In genomic region chr1:29181413-29182225, GRCh38 we compare ENCODE assay signal across 8 cellular contexts. TPM values are rescaled to one million over a fixed set of nuclear protein-coding genes. Genes with fewer than 3 reads are reported as not detected.
A peak's percentile ranks its signal among the peaks of the same experiment; 100 is the strongest.
DNase-seq lines count a peak whose midpoint lies in the region; ATAC-seq, FAIRE-seq and TF ChIP-seq lines count a peak whose summit lies in the region.

Gene SRSF4 (minus strand): TSS chr1:29181900. CDS start chr1:29181752, 148 bp downstream.

- H3K9me3 ChIP-seq in OCI-LY3 (ENCODE audit: insufficient read depth, low read length), result no peaks in the 10 kb centered on the region

- peak within 1 kb of the TSS; percentile 100 for H3K9ac ChIP-seq in OCI-LY3 (ENCODE audit: low read length)

- peak; percentile 96 for DNase-seq in DMS114 treated with DMSO at 0.1 percent for 48 hours (lab: John Stamatoyannopoulos, UW; ENCODE audit: unreplicated experiment)
- DNase-seq in HuH-7.5 (ENCODE audit: low spot score), result peak; percentile 93
- DNase-seq in activated CD8-positive, alpha-beta memory T cell treated with anti-CD3 and anti-CD28 coated beads, Interleukin-2, amount 50 U/mL, for 48 hours, result peak; percentile 98
- peak; percentile 98 to 99 for DNase-seq in mesothelial cell of epicardium (ENCODE audit: low spot score in 2 of 2, unreplicated experiment in 2 of 2)
- peak; percentile 99 for DNase-seq in stimulated activated CD8-positive, alpha-beta memory T cell treated with anti-CD3 and anti-CD28 coated beads, Interleukin-15, amount 100 ng/mL, for 48 hours (ENCODE audit: low read depth in 2 of 2)

- H3K4me1 ChIP-seq in OCI-LY3 (ENCODE audit: low read length), result peaks cover 14% of the 10 kb centered on the region

- peaks cover 37% of the 10 kb centered on the region for H4K20me1 ChIP-seq in OCI-LY3 (ENCODE audit: insufficient read depth, low read length)

- peak within 1 kb of the TSS; percentile 87 for H3K27ac ChIP-seq in OCI-LY3 (ENCODE audit: low read length)

- H3K4me3 Mint-ChIP-seq in mesothelial cell of epicardium, result peak within 1 kb of the TSS; percentile 97

- H3K27me3 Mint-ChIP-seq in mesothelial cell of epicardium (ENCODE audit: low read depth), result no peaks in the 10 kb centered on the region

- peak within 1 kb of the TSS; percentile 81 for H2AFZ ChIP-seq in OCI-LY3 (ENCODE audit: low read depth, low read length)

- H3K9me3 Mint-ChIP-seq in mesothelial cell of epicardium, result no peaks in the 10 kb centered on the region

- H3K27ac Mint-ChIP-seq in mesothelial cell of epicardium, result peak within 1 kb of the TSS; percentile 98

- peak within 1 kb of the TSS; percentile 98 for H3K4me3 ChIP-seq in OCI-LY3 (ENCODE audit: low read length)

- H3K27me3 ChIP-seq in OCI-LY3 (ENCODE audit: low read depth, low read length), result no peaks in the 10 kb centered on the region

- peak; percentile 83 for ATAC-seq in GM21526 (IDR thresholded peaks at IDR 0.05; ENCODE audit: low FRiP score, unreplicated experiment)

- peaks cover 10% of the 10 kb centered on the region for H3K36me3 ChIP-seq in OCI-LY3 (replicated peaks; ENCODE audit: low read depth, low read length)

- TF ChIP-seq CTCF in OCI-LY3 (IDR thresholded peaks at IDR 0.05; ENCODE audit: low read depth, low read length) (peak; percentile 52), mesothelial cell of epicardium (IDR thresholded peaks at IDR 0.05; ENCODE audit: unreplicated experiment) (peak; percentile 66)

- peaks cover 51% of the 10 kb centered on the region for H3K79me2 ChIP-seq in OCI-LY3 (ENCODE audit: low read length)

- H3K36me3 Mint-ChIP-seq in mesothelial cell of epicardium, result peaks cover 8% of the 10 kb centered on the region

- peaks cover 34% of the 10 kb centered on the region for H3K4me1 Mint-ChIP-seq in mesothelial cell of epicardium

- peak within 1 kb of the TSS; percentile 96 for H3K4me2 ChIP-seq in OCI-LY3 (ENCODE audit: low read length)

- FAIRE-seq in endometrium (lab: Jason Lieb, UNC), result peak; percentile 92

RNA-seq across cellular contexts. Expression of gene SRSF4, which starts in this region (rescaled TPM):
- 103 to 107 TPM (median 105 TPM) in 3 replicates for total RNA-seq in mesothelial cell of epicardium

Comparison
In these comparisons a context has a peak if more than half of its experiments do, and no peak if none do; other contexts are left out.
1. Peak in every context shown above with its lines: DNase-seq, ATAC-seq, H3K4me3 ChIP-seq and H3K27ac ChIP-seq.